In the genomic region with DNA sequence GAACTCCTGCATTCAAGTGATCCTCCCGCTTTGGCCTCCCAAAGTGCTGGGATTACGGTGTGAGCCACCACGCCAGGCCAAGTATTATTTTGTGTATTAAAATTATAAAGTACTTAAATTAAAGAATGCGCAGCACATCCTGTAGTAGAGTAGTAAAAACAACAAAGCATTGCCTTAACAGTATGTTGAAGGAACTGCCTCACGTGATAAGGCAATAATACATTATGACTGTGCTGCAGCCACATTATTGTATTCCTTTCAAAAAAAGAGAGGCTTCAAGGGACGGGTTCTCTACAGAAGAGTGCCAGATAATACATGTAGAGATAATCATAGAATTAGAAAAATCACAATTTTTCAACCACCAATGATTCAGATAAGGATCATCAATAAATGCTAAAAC, we compare ENCODE assay signal across 22 cellular contexts.
"Had no signal": no experiment of that assay in that cellular context is flagged by ENCODE, and none has a peak within 500 bp of the region (broad histone marks: within the 10 kb centered on the region; RNA-seq: fewer than 3 reads in every experiment).

No MANE protein-coding gene starts in this region.

- H3K4me3 ChIP-seq: colonic mucosa, coronary artery, dorsolateral prefrontal cortex, esophagus muscularis mucosa, esophagus squamous epithelium, gastrocnemius medialis, gastroesophageal sphincter, heart left ventricle, heart right ventricle had no signal

- H3K9me3 ChIP-seq: colonic mucosa, esophagus muscularis mucosa, esophagus squamous epithelium, gastrocnemius medialis, gastroesophageal sphincter, heart left ventricle, heart right ventricle had no signal

- H3K27ac ChIP-seq: colonic mucosa, coronary artery, dorsolateral prefrontal cortex, epithelial cell of prostate, esophagus muscularis mucosa, esophagus squamous epithelium, foreskin keratinocyte, gastrocnemius medialis, gastroesophageal sphincter, heart left ventricle, heart right ventricle had no signal

- DNase-seq: colonic mucosa; cortex of kidney; dermis blood vessel endothelial cell; dorsolateral prefrontal cortex; effector CD4-positive, alpha-beta T cell; effector CD8-positive, alpha-beta T cell; effector memory CD4-positive, alpha-beta T cell; effector memory CD8-positive, alpha-beta T cell; endodermal cell; esophagus squamous epithelium; foreskin fibroblast; foreskin keratinocyte; foreskin melanocyte; gastrocnemius medialis; glutamatergic neuron; head of caudate nucleus; heart left ventricle; heart right ventricle had no signal

- H3K36me3 ChIP-seq: colonic mucosa, gastrocnemius medialis had no signal

- H3K27me3 ChIP-seq: colonic mucosa, dorsolateral prefrontal cortex, esophagus muscularis mucosa, esophagus squamous epithelium, foreskin keratinocyte, gastrocnemius medialis, gastroesophageal sphincter, heart left ventricle, heart right ventricle had no signal

- ATAC-seq: effector memory CD8-positive, alpha-beta T cell; foreskin keratinocyte; gastrocnemius medialis; gastroesophageal sphincter; heart left ventricle; heart right ventricle had no signal

- H3K4me1 ChIP-seq: colonic mucosa, esophagus muscularis mucosa, esophagus squamous epithelium, foreskin keratinocyte, gastroesophageal sphincter, heart left ventricle, heart right ventricle had no signal
